Comparison of ENCODE assay signal across 12 cellular contexts in the genomic region with DNA sequence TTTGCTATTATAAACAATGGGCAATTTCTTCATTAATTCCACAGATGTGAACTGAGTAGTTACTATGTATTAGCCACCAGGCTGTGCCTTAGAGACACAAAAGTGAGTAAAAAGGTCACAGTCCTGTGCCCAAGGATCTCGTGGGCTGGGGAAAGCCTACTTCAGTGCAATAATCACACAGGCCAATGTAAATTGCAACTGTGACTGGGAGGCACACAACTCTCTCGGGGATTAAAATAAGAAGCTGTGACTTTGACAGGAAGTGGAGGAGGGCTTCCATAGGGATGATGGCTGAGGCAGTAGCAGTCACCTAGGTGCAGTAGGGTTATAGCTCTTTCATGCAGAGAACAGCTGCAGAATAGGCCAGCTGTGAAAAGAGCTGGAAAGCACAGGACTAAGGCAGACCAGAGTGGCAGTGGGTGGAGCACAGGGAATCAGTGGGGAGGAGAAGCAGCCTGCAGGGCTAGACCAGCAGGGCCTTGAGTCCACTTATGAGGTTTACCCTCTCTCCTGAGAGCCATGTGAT.
DNase-seq lines count a peak whose midpoint lies in the region; ATAC-seq and TF ChIP-seq lines count a peak whose summit lies in the region.
"Had no signal": no experiment of that assay in that cellular context is flagged by ENCODE, and none has a peak within 500 bp of the region (broad histone marks: within the 10 kb centered on the region; RNA-seq: fewer than 3 reads in every experiment).

No MANE protein-coding gene starts in this region.

- no peaks in the 10 kb centered on the region for H3K27me3 ChIP-seq in dorsolateral prefrontal cortex
- H3K27me3 ChIP-seq: uterus had no signal

- H3K27me3 Mint-ChIP-seq in nephron (ENCODE audit: low read depth), result no peaks in the 10 kb centered on the region

- H3K4me3 Mint-ChIP-seq in nephron, result no peak overlapping the region

- intact Hi-C loops in dorsolateral prefrontal cortex (cut with DNase I), result no loop called here

- TF ChIP-seq CTCF in nephron (IDR thresholded peaks at IDR 0.05; ENCODE audit: unreplicated experiment in 3 of 3), result peak in 2 of 3 experiments; percentile 19 to 41
- TF ChIP-seq CTCF in dorsolateral prefrontal cortex (IDR thresholded peaks at IDR 0.05 in 54 of 56, conservative IDR thresholded peaks at IDR 0.05 in 2 of 56; ENCODE audit: low read depth in 1 of 56, partially characterized antibody in 56 of 56), result peak in 7 of 56 donors; percentile 8 to 32 (median 10)

- peaks cover 7% of the 10 kb centered on the region for H3K4me1 Mint-ChIP-seq in nephron

- peak; percentile 57 for ATAC-seq in HG03378 (IDR thresholded peaks at IDR 0.05; ENCODE audit: unreplicated experiment)
- peak; percentile 44 to 56 for ATAC-seq in activated naive CD4-positive, alpha-beta T cell treated with anti-CD3 and anti-CD28 coated beads, Interleukin-2, amount 50 U/mL, for 72 hours
- ATAC-seq: A549 had no signal

- peak overlapping the region; percentile 10 to 52 for H3K27ac Mint-ChIP-seq in activated naive CD4-positive, alpha-beta T cell treated with anti-CD3 and anti-CD28 coated beads, Interleukin-2, amount 50 U/mL, for 72 hours
- peak overlapping the region in 1 of 3 experiments; percentile 75 for H3K27ac Mint-ChIP-seq in nephron

- H3K9me3 Mint-ChIP-seq in activated naive CD4-positive, alpha-beta T cell treated with anti-CD3 and anti-CD28 coated beads, Interleukin-2, amount 50 U/mL, for 72 hours, result no peaks in the 10 kb centered on the region
- no peaks in the 10 kb centered on the region for H3K9me3 Mint-ChIP-seq in nephron

- H3K27ac ChIP-seq in dorsolateral prefrontal cortex, result no peak overlapping the region
- H3K27ac ChIP-seq: A549, uterus had no signal

- peak; percentile 26 for DNase-seq in NCI-H2171 treated with DMSO at 0.1 percent for 48 hours (lab: John Stamatoyannopoulos, UW)
- no peak for DNase-seq in NCI-H2171 (lab: John Stamatoyannopoulos, UW)
- no peak for DNase-seq in activated naive CD4-positive, alpha-beta T cell treated with anti-CD3 and anti-CD28 coated beads, Interleukin-2, amount 50 U/mL, for 72 hours (ENCODE audit: low spot score in 2 of 2)
- DNase-seq in dorsolateral prefrontal cortex, result no peak
- no peak for DNase-seq in GOT3 (lab: John Stamatoyannopoulos, UW)
- DNase-seq in SW 1271 (lab: John Stamatoyannopoulos, UW), result no peak
- DNase-seq: NCI-H187 treated with DMSO at 0.1 percent for 48 hours; stimulated activated CD4-positive, alpha-beta T cell treated with anti-CD3 and anti-CD28 coated beads, Interleukin-15, amount 100 ng/mL, for 24 hours; uterus had no signal

- no peak overlapping the region for H3K4me3 ChIP-seq in dorsolateral prefrontal cortex
- H3K4me3 ChIP-seq: A549, uterus had no signal

- H3K36me3 Mint-ChIP-seq in activated naive CD4-positive, alpha-beta T cell treated with anti-CD3 and anti-CD28 coated beads, Interleukin-2, amount 50 U/mL, for 72 hours, result no peaks in the 10 kb centered on the region
- no peaks in the 10 kb centered on the region for H3K36me3 Mint-ChIP-seq in nephron (ENCODE audit: low read depth)
